In genomic region chr3:194640829-194641228, GRCh38 we compare ENCODE assay signal across 8 cellular contexts. TPM values are rescaled to one million over a fixed set of nuclear protein-coding genes. Genes with fewer than 3 reads are reported as not detected.
DNase-seq lines count a peak whose midpoint lies in the region; ATAC-seq, FAIRE-seq and TF ChIP-seq lines count a peak whose summit lies in the region.

No MANE protein-coding gene starts in this region.

- WGBS in pancreas, 2 donors, result 80 to 87% methylated on average over 7 of the region's 7 CpGs

- DNase-seq in A673 (ENCODE audit: low spot score) (peak; percentile 67), HS-27A (ENCODE audit: low read depth) (peak; percentile 41), left lobe of liver (ENCODE audit: low spot score) (no peak), nucleus accumbens (lab: John Stamatoyannopoulos, UW) (no peak), pancreas (no peak), NCI-H510A treated with DMSO at 0.1 percent for 48 hours (lab: John Stamatoyannopoulos, UW) (no peak)
- DNase-seq in activated T-cell treated with anti-CD3 and anti-CD28 coated beads, Interleukin-2, amount 50 U/mL, for 1 hour, result peak; percentile 54

- TF ChIP-seq CTCF in A673 (conservative IDR thresholded peaks at IDR 0.05; ENCODE audit: low read depth, low read length) (peak; percentile 51), pancreas (IDR thresholded peaks at IDR 0.05) (no peak)

- peak; percentile 26 for ATAC-seq in left lobe of liver
- ATAC-seq in GM18909 (IDR thresholded peaks at IDR 0.05; ENCODE audit: poor library complexity, unreplicated experiment), result no peak
- ATAC-seq in pancreas, result no peak

- H3K4me1 ChIP-seq in A673 (ENCODE audit: insufficient read depth, low read length, poor library complexity, severe bottlenecking), result no peaks in the 10 kb centered on the region
- H3K4me1 ChIP-seq in pancreas, result no peaks in the 10 kb centered on the region

- intact Hi-C loops in A673 (cut with micrococcal nuclease; ENCODE audit: unreplicated experiment) (no loop called here), pancreas (cut with DNase I) (no loop called here)

- no peak overlapping the region for H3K27ac ChIP-seq in A673 (ENCODE audit: low read depth, low read length, poor library complexity, severe bottlenecking)
- no peak overlapping the region for H3K27ac ChIP-seq in pancreas

- no peak for FAIRE-seq in pancreas (lab: Jason Lieb, UNC)

- H3K4me3 ChIP-seq in A673 (ENCODE audit: low read depth, low read length, poor library complexity, severe bottlenecking), result no peak overlapping the region
- no peak overlapping the region for H3K4me3 ChIP-seq in pancreas

- H3K9me3 ChIP-seq in A673 (ENCODE audit: low read depth, low read length, poor library complexity, severe bottlenecking) (no peaks in the 10 kb centered on the region), pancreas (no peaks in the 10 kb centered on the region)

- POLR2A ChIA-PET in A673 (lab: Charles Lee; ENCODE audit: low non-redundant PET), result no interaction called here

- CTCF ChIA-PET in A673 (lab: Charles Lee), result no interaction called here

- BruUV-seq in A673 (replicated peaks; lab: Mats Ljungman, UMichigan), result TSS peak; percentile 74

- H3K36me3 ChIP-seq in A673 (ENCODE audit: insufficient read depth, low read length, poor library complexity, severe bottlenecking), result peaks cover 48% of the 10 kb centered on the region
- H3K36me3 ChIP-seq in pancreas, result peaks cover 0 to 34% (median 0%) of the 10 kb centered on the region in 3 donors

- H3K27me3 ChIP-seq in A673 (replicated peaks; ENCODE audit: insufficient read depth, low read depth, low read length, poor library complexity), result no peaks in the 10 kb centered on the region
- H3K27me3 ChIP-seq in pancreas, result no peaks in the 10 kb centered on the region

RNA-seq across cellular contexts. Expression of gene TMEM44, which starts 7.6 kb away (rescaled TPM):
- total RNA-seq in A673 (2021) (20.9 and 23.1 TPM in 2 replicates), left lobe of liver (4.6 TPM), pancreas (10 to 100 TPM in 1 of 6 donors, 1 to 10 TPM in 5; 1.7 to 11.4 (median 2.8) TPM)
- 10 to 100 TPM in 1 of 2 donors, 1 to 10 TPM in 1; 7.4 to 17.8 TPM for polyA plus RNA-seq in pancreas

RNA-seq across cellular contexts. Expression of gene LSG1, which starts 31.2 kb away (rescaled TPM):
- total RNA-seq in A673 (2021) (64.0 and 81.3 TPM in 2 replicates), left lobe of liver (13.3 TPM), pancreas (10 to 100 TPM; 11.3 to 14.6 (median 13.8) TPM)
- polyA plus RNA-seq in pancreas, result 10 to 100 TPM; 11.5 to 47.1 TPM

RNA-seq across cellular contexts. Expression of gene FAM43A, which starts 44.9 kb away (rescaled TPM):
- total RNA-seq in A673 (2021), result 29.7 and 38.7 TPM in 2 replicates
- total RNA-seq in left lobe of liver, result 1.5 TPM
- 1 to 10 TPM; 1.2 to 2.8 (median 1.5) TPM for total RNA-seq in pancreas
- 1 to 10 TPM; 1.9 to 2.0 TPM for polyA plus RNA-seq in pancreas

Comparison
In these comparisons a context has a peak if more than half of its experiments do, and no peak if none do; other contexts are left out.
1. DNase-seq: peak in A673 (single experiment), HS-27A (single experiment) and activated T-cell treated with anti-CD3 and anti-CD28 coated beads, Interleukin-2, amount 50 U/mL, for 1 hour (single experiment); none in left lobe of liver (single experiment), nucleus accumbens (0 of 56), pancreas (0 of 6) and NCI-H510A treated with DMSO at 0.1 percent for 48 hours (single experiment).